22 cellular contexts compared by ENCODE assay signal in the genomic region with DNA sequence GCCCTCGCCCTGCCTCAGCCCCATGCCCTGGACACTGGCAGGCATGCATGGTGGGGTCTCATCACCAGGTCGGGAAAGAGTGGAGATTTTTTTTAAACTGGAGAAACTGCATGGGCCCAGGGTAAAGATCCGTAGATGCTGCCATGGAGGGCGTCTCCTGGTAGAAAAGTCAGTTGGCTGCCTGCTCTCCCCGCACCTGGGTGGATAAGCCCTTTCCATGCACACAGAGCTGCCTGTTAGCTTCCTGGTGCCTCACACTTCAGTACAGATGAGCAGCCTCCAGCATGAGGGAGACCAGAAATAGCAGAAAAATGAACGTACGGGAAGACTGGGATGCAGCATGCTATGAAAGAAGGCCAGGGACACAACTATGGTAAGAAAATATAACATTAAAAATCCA.
"Had no signal": no experiment of that assay in that cellular context is flagged by ENCODE, and none has a peak within 500 bp of the region (broad histone marks: within the 10 kb centered on the region; RNA-seq: fewer than 3 reads in every experiment).

No MANE protein-coding gene starts in this region.

- H3K36me3 ChIP-seq: neural progenitor cell, right atrium auricular region, vagina had no signal

- H3K9me3 ChIP-seq: heart right ventricle, right atrium auricular region, vagina had no signal

- ATAC-seq: activated CD4-positive, alpha-beta T cell treated with anti-CD3 and anti-CD28 coated beads for 36 hours; effector memory CD8-positive, alpha-beta T cell; heart right ventricle; left lobe of liver; naive thymus-derived CD4-positive, alpha-beta T cell; stimulated activated effector memory CD8-positive, alpha-beta T cell treated with anti-CD3 and anti-CD28 coated beads, Interleukin-12 subunit alpha, Interleukin-12 subunit beta, amount 100 ng/mL, for 72 hours; stimulated activated naive CD8-positive, alpha-beta T cell treated with anti-CD3 and anti-CD28 coated beads, Interleukin-15, amount 100 ng/mL, for 72 hours; WTC11 had no signal

- H3K27ac ChIP-seq: neural progenitor cell, right atrium auricular region, skin epidermis, vagina had no signal

- DNase-seq: activated CD4-positive, alpha-beta T cell treated with anti-CD3 and anti-CD28 coated beads for 36 hours; activated CD4-positive, alpha-beta T cell treated with anti-CD3 and anti-CD28 coated beads, Interleukin-2, amount 50 U/mL, for 48 hours; activated CD8-positive, alpha-beta memory T cell treated with anti-CD3 and anti-CD28 coated beads, Interleukin-2, amount 50 U/mL, for 48 hours; activated naive CD4-positive, alpha-beta T cell treated with anti-CD3 and anti-CD28 coated beads for 36 hours; activated T-cell treated with anti-CD3 and anti-CD28 coated beads, Interleukin-2, amount 50 U/mL, for 48 hours; central memory CD4-positive, alpha-beta T cell; effector memory CD8-positive, alpha-beta T cell; heart right ventricle; kidney; naive thymus-derived CD4-positive, alpha-beta T cell; stimulated activated CD4-positive, alpha-beta T cell treated with anti-CD3 and anti-CD28 coated beads, Interleukin-2, amount 100 ng/mL, for 24 hours; stimulated activated naive CD8-positive, alpha-beta T cell treated with anti-CD3 and anti-CD28 coated beads, Interleukin-15, amount 100 ng/mL, for 72 hours; T1000; trophoblast cell had no signal

- H3K4me3 ChIP-seq: heart right ventricle, lung, neural progenitor cell, right atrium auricular region, skin epidermis, vagina had no signal

- H3K27me3 ChIP-seq: heart right ventricle, neural progenitor cell, right atrium auricular region, vagina had no signal
